ENCODE assay signal across 8 cellular contexts in genomic region chr22:36386351-36386899, GRCh38. TPM values are rescaled to one million over a fixed set of nuclear protein-coding genes. Genes with fewer than 3 reads are reported as not detected.
DNase-seq lines count a peak whose midpoint lies in the region; ATAC-seq and TF ChIP-seq lines count a peak whose summit lies in the region.

No MANE protein-coding gene starts in this region.

- dilution Hi-C loops in mammary epithelial cell (cut with HindIII; ENCODE audit: low sequenced_read_pairs): no loop called here

- peak overlapping the region; percentile 93 for H3K9ac ChIP-seq in mammary epithelial cell (ENCODE audit: insufficient read depth, low read length)

- 4% methylated on average over 16 of the region's 18 CpGs for WGBS in mammary epithelial cell (ENCODE audit: low coverage, missing lambda C conversion rate)

- no peaks in the 10 kb centered on the region for H3K27me3 ChIP-seq in PC-9 (ENCODE audit: insufficient read depth, low read depth)
- H3K27me3 ChIP-seq in mammary epithelial cell (ENCODE audit: insufficient read depth, low read length): no peaks in the 10 kb centered on the region
- H3K27me3 ChIP-seq in layer of hippocampus (ENCODE audit: control insufficient read depth, insufficient read depth, low read length): no peaks in the 10 kb centered on the region

- DNase-seq in NCI-H2107 treated with DMSO at 0.1 percent for 48 hours (lab: John Stamatoyannopoulos, UW; ENCODE audit: unreplicated experiment) (peak; percentile 31), NCI-H2107 (lab: John Stamatoyannopoulos, UW) (no peak), PC-9 (peak in 1 of 2 experiments; percentile 60), mammary epithelial cell (no peak)
- peak; percentile 42 to 44 for DNase-seq in stimulated activated CD4-positive, alpha-beta T cell treated with anti-CD3 and anti-CD28 coated beads, Interleukin-4, amount 100 ng/mL, for 4 hours

- CTCF ChIA-PET in PC-9 (lab: Charles Lee): no interaction called here
- CTCF ChIA-PET in mammary epithelial cell (lab: Charles Lee; ENCODE audit: low non-redundant PET): no interaction called here

- peak; percentile 25 for ATAC-seq in HG02840 (IDR thresholded peaks at IDR 0.05; ENCODE audit: low FRiP score, unreplicated experiment)
- no peak for ATAC-seq in HG03520 (IDR thresholded peaks at IDR 0.05; ENCODE audit: unreplicated experiment)

- H3K79me2 ChIP-seq in PC-9 (ENCODE audit: low read depth) (peaks cover 68% of the 10 kb centered on the region), mammary epithelial cell (ENCODE audit: insufficient read depth, low read length) (peaks cover 63% of the 10 kb centered on the region)

- POLR2A ChIA-PET in PC-9 (lab: Charles Lee; ENCODE audit: unreplicated experiment): interaction anchor here (0.6 to 1.0 kb wide), 5 partner anchors 14 to 75 kb away, joined by 3 to 12 read pairs (median 8); no protein-coding TSS in a partner anchor

- H3K4me3 ChIP-seq in PC-9 (peak overlapping the region; percentile 96), mammary epithelial cell (replicated peaks in 1 of 3; ENCODE audit: insufficient read depth in 1 of 3, low read depth in 2 of 3, low read length in 3 of 3) (peak overlapping the region; percentile 56 to 90 (median 77))

- TF ChIP-seq CTCF in PC-9 (conservative IDR thresholded peaks at IDR 0.05): no peak
- no peak for TF ChIP-seq CTCF in mammary epithelial cell (conservative IDR thresholded peaks at IDR 0.05 in 1 of 2, IDR thresholded peaks at IDR 0.05 in 1 of 2; ENCODE audit: extremely low read depth in 1 of 2, insufficient read depth in 1 of 2, low read depth in 1 of 2, low read length in 2 of 2)

- H3F3A ChIP-seq in PC-9 (ENCODE audit: insufficient read depth, low read depth): peaks cover 60% of the 10 kb centered on the region

- H3K4me2 ChIP-seq in PC-9 (peak overlapping the region; percentile 91), mammary epithelial cell (ENCODE audit: insufficient read depth, low read depth, low read length) (peak overlapping the region; percentile 94)

- H2AFZ ChIP-seq in PC-9: no peak overlapping the region
- no peak overlapping the region for H2AFZ ChIP-seq in mammary epithelial cell (ENCODE audit: low read depth, low read length)

- in situ Hi-C loops in mammary epithelial cell (cut with MboI; ENCODE audit: low sequenced_read_pairs in 2 of 2): loop anchor here in 1 of 2 donors (5.0 kb wide), 1 partner anchor 81 kb away; no protein-coding TSS in a partner anchor

- H3K27ac ChIP-seq in PC-9: peak overlapping the region; percentile 79
- H3K27ac ChIP-seq in mammary epithelial cell (ENCODE audit: insufficient read depth, low read depth, low read length): peak overlapping the region; percentile 92
- H3K27ac ChIP-seq in layer of hippocampus (ENCODE audit: low read depth, low read length): peak overlapping the region; percentile 88

- H3K9me2 ChIP-seq in PC-9 (ENCODE audit: insufficient read depth): no peaks in the 10 kb centered on the region

- intact Hi-C loops in PC-9 (cut with micrococcal nuclease; ENCODE audit: unreplicated experiment): loop anchor here (1.0 kb wide), 3 partner anchors 16 to 85 kb away; no protein-coding TSS in a partner anchor
- intact Hi-C loops in mammary epithelial cell (cut with micrococcal nuclease): loop anchor here (1.0 kb wide), 4 partner anchors 16 to 84 kb away; no protein-coding TSS in a partner anchor

- H3K36me3 ChIP-seq in PC-9 (ENCODE audit: low read depth) (peaks cover 19% of the 10 kb centered on the region), mammary epithelial cell (ENCODE audit: insufficient read depth, low read length) (peaks cover 6% of the 10 kb centered on the region)

- H3K4me1 ChIP-seq in PC-9 (replicated peaks; ENCODE audit: insufficient read depth) (peaks cover 47% of the 10 kb centered on the region), mammary epithelial cell (ENCODE audit: insufficient read depth, low read length) (peaks cover 29% of the 10 kb centered on the region)

- TSS peak; percentile 33 for BruUV-seq in PC-9 (replicated peaks; lab: Mats Ljungman, UMichigan)
- TSS peak; percentile 32 for BruUV-seq in mammary epithelial cell (replicated peaks; lab: Mats Ljungman, UMichigan)

- H4K20me1 ChIP-seq in PC-9 (ENCODE audit: insufficient read depth) (peaks cover 48% of the 10 kb centered on the region), mammary epithelial cell (ENCODE audit: insufficient read depth, low read length) (peaks cover 20% of the 10 kb centered on the region)

- H3K9me3 ChIP-seq in PC-9 (ENCODE audit: insufficient read depth, low read depth) (no peaks in the 10 kb centered on the region), mammary epithelial cell (replicated peaks; ENCODE audit: insufficient read depth, low read length) (no peaks in the 10 kb centered on the region)

RNA-seq across cellular contexts. Expression of gene MYH9, which starts 1.3 kb away (rescaled TPM):
- 758 and 776 TPM in 2 replicates for total RNA-seq in PC-9 (2021)
- total RNA-seq in mammary epithelial cell: 1,000 to 10,000 TPM; 1,183 to 1,246 TPM
- polyA plus RNA-seq in mammary epithelial cell: 295 TPM
- 996 TPM for polyA minus RNA-seq in mammary epithelial cell

Comparison
In these comparisons a context has a peak if more than half of its experiments do, and no peak if none do; other contexts are left out.
1. DNase-seq: peak in NCI-H2107 treated with DMSO at 0.1 percent for 48 hours (single experiment) and stimulated activated CD4-positive, alpha-beta T cell treated with anti-CD3 and anti-CD28 coated beads, Interleukin-4, amount 100 ng/mL, for 4 hours (2 of 2); none in NCI-H2107 (single experiment) and mammary epithelial cell (single experiment).
2. Peak in every context shown above with its lines, with median percentiles within 50 percentile points of each other: H3K27ac ChIP-seq.